Comparison of ENCODE assay signal across 39 cellular contexts in the genomic region with DNA sequence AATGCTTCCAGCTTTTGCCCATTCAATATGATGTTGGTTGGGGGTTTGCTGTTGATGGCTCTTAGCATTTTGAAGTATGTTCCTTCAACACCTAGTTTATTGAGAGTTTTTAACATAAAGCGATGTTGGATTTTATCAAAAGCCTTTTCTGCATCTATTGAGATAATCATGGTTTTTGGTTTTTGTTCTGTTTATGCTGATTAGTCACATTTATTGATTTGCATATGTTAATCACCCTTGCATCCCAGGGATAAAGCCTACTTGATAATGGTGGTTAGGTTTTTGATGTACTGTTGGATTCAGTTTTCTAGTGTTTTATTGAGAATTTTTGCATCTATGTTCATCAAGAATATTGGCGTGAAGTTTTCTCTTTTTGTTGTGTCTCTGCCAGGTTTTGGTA. TPM values are rescaled to one million over a fixed set of nuclear protein-coding genes. Genes with fewer than 3 reads are reported as not detected.
"Had no signal": no experiment of that assay in that cellular context is flagged by ENCODE, and none has a peak within 500 bp of the region (broad histone marks: within the 10 kb centered on the region; RNA-seq: fewer than 3 reads in every experiment).

No MANE protein-coding gene starts in this region.

- H3K4me1 Mint-ChIP-seq: activated naive CD4-positive, alpha-beta T cell treated with anti-CD3 and anti-CD28 coated beads, Interleukin-2, amount 10 ng/mL, durations not matched to agents 7 days and 5 days; activated naive CD4-positive, alpha-beta T cell treated with anti-CD3 and anti-CD28 coated beads, Interleukin-2, amount 50 U/mL, for 24 hours; activated naive CD8-positive, alpha-beta T cell treated with anti-CD3 and anti-CD28 coated beads for 36 hours; activated naive CD8-positive, alpha-beta T cell treated with anti-CD3 and anti-CD28 coated beads, Interleukin-2, amount 10 ng/mL, durations not matched to agents 7 days and 5 days; activated naive CD8-positive, alpha-beta T cell treated with anti-CD3 and anti-CD28 coated beads, Interleukin-2, amount 50 U/mL, for 24 hours; activated T-helper 17 cell treated with anti-CD3 and anti-CD28 coated beads, Interleukin-2, amount 50 U/mL, for 72 hours; brain; central memory CD8-positive, alpha-beta T cell had no signal

- H3K27ac Mint-ChIP-seq: activated naive CD4-positive, alpha-beta T cell treated with anti-CD3 and anti-CD28 coated beads for 36 hours; activated naive CD4-positive, alpha-beta T cell treated with anti-CD3 and anti-CD28 coated beads, Interleukin-2, amount 10 ng/mL, durations not matched to agents 7 days and 5 days; activated naive CD4-positive, alpha-beta T cell treated with anti-CD3 and anti-CD28 coated beads, Interleukin-2, amount 50 U/mL, for 24 hours; activated naive CD4-positive, alpha-beta T cell treated with anti-CD3 and anti-CD28 coated beads, Interleukin-2, amount 50 U/mL, for 72 hours; activated naive CD8-positive, alpha-beta T cell; activated naive CD8-positive, alpha-beta T cell treated with anti-CD3 and anti-CD28 coated beads for 36 hours; activated naive CD8-positive, alpha-beta T cell treated with anti-CD3 and anti-CD28 coated beads, Interleukin-2, amount 10 ng/mL, durations not matched to agents 7 days and 5 days; activated naive CD8-positive, alpha-beta T cell treated with anti-CD3 and anti-CD28 coated beads, Interleukin-2, amount 50 U/mL, for 24 hours; activated T-cell treated with anti-CD3 and anti-CD28 coated beads, Interleukin-2, amount 50 U/mL, for 24 hours; activated T-helper 1 cell treated with anti-CD3 and anti-CD28 coated beads, Interleukin-12 subunit alpha, Interleukin-12 subunit beta, Interleukin-2, Interleukin-4 antibody, amounts not matched to agents 30 ng/mL and 10 ng/mL and 1 ng/mL, durations not matched to agents 14 hours and 24 hours and 36 hours; activated T-helper 17 cell treated with anti-CD3 and anti-CD28 coated beads, Interleukin-2, amount 50 U/mL, for 72 hours; activated T-helper 2 cell treated with anti-CD3 and anti-CD28 coated beads, Interferon-gamma antibody, Interleukin-2, Interleukin-4, amounts not matched to agents 10 μg/mL and 5 μg/mL and 100 μg/mL, durations not matched to agents 14 hours and 24 hours and 36 hours; brain had no signal

- ATAC-seq: activated naive CD4-positive, alpha-beta T cell treated with anti-CD3 and anti-CD28 coated beads, Interleukin-2, amount 50 U/mL, for 72 hours; activated naive CD8-positive, alpha-beta T cell treated with anti-CD3 and anti-CD28 coated beads, Interleukin-2, amount 50 U/mL, for 24 hours; activated T-cell treated with anti-CD3 and anti-CD28 coated beads, Interleukin-2, amount 50 U/mL, for 4 hours; activated T-helper 17 cell treated with anti-CD3 and anti-CD28 coated beads, Interleukin-2, amount 50 U/mL, for 72 hours; body of pancreas had no signal

- H3K9me3 Mint-ChIP-seq: activated naive CD4-positive, alpha-beta T cell treated with anti-CD3 and anti-CD28 coated beads for 36 hours; activated naive CD4-positive, alpha-beta T cell treated with anti-CD3 and anti-CD28 coated beads, Interleukin-2, amount 10 ng/mL, durations not matched to agents 7 days and 5 days; activated naive CD4-positive, alpha-beta T cell treated with anti-CD3 and anti-CD28 coated beads, Interleukin-2, amount 50 U/mL, for 24 hours; activated naive CD4-positive, alpha-beta T cell treated with anti-CD3 and anti-CD28 coated beads, Interleukin-2, amount 50 U/mL, for 72 hours; activated naive CD8-positive, alpha-beta T cell treated with anti-CD3 and anti-CD28 coated beads, Interleukin-2, amount 10 ng/mL, durations not matched to agents 7 days and 5 days; activated naive CD8-positive, alpha-beta T cell treated with anti-CD3 and anti-CD28 coated beads, Interleukin-2, amount 50 U/mL, for 24 hours; activated T-cell treated with anti-CD3 and anti-CD28 coated beads, Interleukin-2, amount 50 U/mL, for 24 hours; activated T-helper 1 cell treated with anti-CD3 and anti-CD28 coated beads, Interleukin-12 subunit alpha, Interleukin-12 subunit beta, Interleukin-2, Interleukin-4 antibody, amounts not matched to agents 30 ng/mL and 10 ng/mL and 1 ng/mL, durations not matched to agents 14 hours and 24 hours and 36 hours; activated T-helper 17 cell treated with anti-CD3 and anti-CD28 coated beads, Interleukin-2, amount 50 U/mL, for 72 hours; activated T-helper 2 cell treated with anti-CD3 and anti-CD28 coated beads, Interferon-gamma antibody, Interleukin-2, Interleukin-4, amounts not matched to agents 10 μg/mL and 5 μg/mL and 100 μg/mL, durations not matched to agents 14 hours and 24 hours and 36 hours; central memory CD8-positive, alpha-beta T cell had no signal

- H3K27me3 ChIP-seq: adrenal gland, ascending aorta, body of pancreas, breast epithelium, cardiac muscle cell had no signal

- H3K4me3 ChIP-seq: adrenal gland, ascending aorta, body of pancreas, breast epithelium, cardiac muscle cell had no signal

- FAIRE-seq: astrocyte, bronchial epithelial cell, colon had no signal

- DNase-seq: activated effector memory CD4-positive, alpha-beta T cell treated with anti-CD3 and anti-CD28 coated beads, Interleukin-2, amount 50 U/mL, for 16 hours; activated effector memory CD4-positive, alpha-beta T cell treated with Interleukin-2 at 50 U/mL for 16 hours; activated gamma-delta T cell; activated gamma-delta T cell treated with Interleukin-2 at 50 U/mL for 16 hours; activated naive CD4-positive, alpha-beta T cell; activated naive CD4-positive, alpha-beta T cell treated with anti-CD3 and anti-CD28 coated beads for 36 hours; activated naive CD4-positive, alpha-beta T cell treated with anti-CD3 and anti-CD28 coated beads, Interleukin-2, amount 10 ng/mL, durations not matched to agents 7 days and 5 days; activated naive CD4-positive, alpha-beta T cell treated with anti-CD3 and anti-CD28 coated beads, Interleukin-2, amount 50 U/mL, for 16 hours; activated naive CD4-positive, alpha-beta T cell treated with Interleukin-2 at 50 U/mL for 16 hours; activated naive CD8-positive, alpha-beta T cell treated with anti-CD3 and anti-CD28 coated beads for 36 hours; activated naive CD8-positive, alpha-beta T cell treated with anti-CD3 and anti-CD28 coated beads, Interleukin-2, amount 10 ng/mL, durations not matched to agents 7 days and 5 days; activated naive CD8-positive, alpha-beta T cell treated with anti-CD3 and anti-CD28 coated beads, Interleukin-2, amount 50 U/mL, for 24 hours; activated T-cell treated with anti-CD3 and anti-CD28 coated beads, Interleukin-2, amount 50 U/mL, for 24 hours; activated T-cell treated with anti-CD3 and anti-CD28 coated beads, Interleukin-2, amount 50 U/mL, for 4 hours; activated T-cell treated with anti-CD3 and anti-CD28 coated beads, Interleukin-2, amount 50 U/mL, for 48 hours; adrenal gland; amniotic stem cell; amygdala; anterior cingulate cortex; aorta; body of pancreas; brain microvascular endothelial cell; caudate nucleus; central memory CD4-positive, alpha-beta T cell; cerebellar nuclear complex had no signal

- H3K27me3 Mint-ChIP-seq: brain had no signal

- H3K4me3 Mint-ChIP-seq: activated naive CD4-positive, alpha-beta T cell treated with anti-CD3 and anti-CD28 coated beads for 36 hours; activated naive CD4-positive, alpha-beta T cell treated with anti-CD3 and anti-CD28 coated beads, Interleukin-2, amount 10 ng/mL, durations not matched to agents 7 days and 5 days; activated naive CD4-positive, alpha-beta T cell treated with anti-CD3 and anti-CD28 coated beads, Interleukin-2, amount 50 U/mL, for 24 hours; activated naive CD8-positive, alpha-beta T cell; activated naive CD8-positive, alpha-beta T cell treated with anti-CD3 and anti-CD28 coated beads for 36 hours; activated naive CD8-positive, alpha-beta T cell treated with anti-CD3 and anti-CD28 coated beads, Interleukin-2, amount 10 ng/mL, durations not matched to agents 7 days and 5 days; activated naive CD8-positive, alpha-beta T cell treated with anti-CD3 and anti-CD28 coated beads, Interleukin-2, amount 50 U/mL, for 24 hours; activated T-cell treated with anti-CD3 and anti-CD28 coated beads, Interleukin-2, amount 50 U/mL, for 24 hours; activated T-cell treated with anti-CD3 and anti-CD28 coated beads, Interleukin-2, amount 50 U/mL, for 4 hours; activated T-helper 1 cell treated with anti-CD3 and anti-CD28 coated beads, Interleukin-12 subunit alpha, Interleukin-12 subunit beta, Interleukin-2, Interleukin-4 antibody, amounts not matched to agents 30 ng/mL and 10 ng/mL and 1 ng/mL, durations not matched to agents 14 hours and 24 hours and 36 hours; activated T-helper 17 cell treated with anti-CD3 and anti-CD28 coated beads, Interleukin-2, amount 50 U/mL, for 72 hours; brain; central memory CD8-positive, alpha-beta T cell had no signal

- H3K27ac ChIP-seq: adrenal gland, ascending aorta, body of pancreas, brain microvascular endothelial cell, breast epithelium, cardiac muscle cell had no signal

- H3K36me3 ChIP-seq: adrenal gland, ascending aorta, brain microvascular endothelial cell, breast epithelium, cardiac muscle cell had no signal

- H3K36me3 Mint-ChIP-seq: activated naive CD4-positive, alpha-beta T cell treated with anti-CD3 and anti-CD28 coated beads, Interleukin-2, amount 10 ng/mL, durations not matched to agents 7 days and 5 days; activated naive CD4-positive, alpha-beta T cell treated with anti-CD3 and anti-CD28 coated beads, Interleukin-2, amount 50 U/mL, for 24 hours; activated naive CD4-positive, alpha-beta T cell treated with anti-CD3 and anti-CD28 coated beads, Interleukin-2, amount 50 U/mL, for 72 hours; activated naive CD8-positive, alpha-beta T cell; activated naive CD8-positive, alpha-beta T cell treated with anti-CD3 and anti-CD28 coated beads for 36 hours; activated naive CD8-positive, alpha-beta T cell treated with anti-CD3 and anti-CD28 coated beads, Interleukin-2, amount 10 ng/mL, durations not matched to agents 7 days and 5 days; brain had no signal

- H3K9me3 ChIP-seq: adrenal gland, body of pancreas had no signal

- H3K4me1 ChIP-seq: adrenal gland, ascending aorta, body of pancreas, breast epithelium had no signal

RNA-seq across cellular contexts. Expression of a gene that starts 40.4 kb away (rescaled TPM):
- total RNA-seq: activated naive CD4-positive, alpha-beta T cell treated with anti-CD3 and anti-CD28 coated beads for 36 hours; activated naive CD4-positive, alpha-beta T cell treated with anti-CD3 and anti-CD28 coated beads, Interleukin-2, amount 50 U/mL, for 72 hours; activated naive CD8-positive, alpha-beta T cell treated with anti-CD3 and anti-CD28 coated beads for 36 hours; activated naive CD8-positive, alpha-beta T cell treated with anti-CD3 and anti-CD28 coated beads, Interleukin-2, amount 10 ng/mL, durations not matched to agents 7 days and 5 days; activated T-cell treated with anti-CD3 and anti-CD28 coated beads, Interleukin-2, amount 50 U/mL, for 4 hours; activated T-helper 1 cell treated with anti-CD3 and anti-CD28 coated beads, Interleukin-12 subunit alpha, Interleukin-12 subunit beta, Interleukin-2, Interleukin-4 antibody, amounts not matched to agents 30 ng/mL and 10 ng/mL and 1 ng/mL, durations not matched to agents 14 hours and 24 hours and 36 hours; activated T-helper 2 cell treated with anti-CD3 and anti-CD28 coated beads, Interferon-gamma antibody, Interleukin-2, Interleukin-4, amounts not matched to agents 10 μg/mL and 5 μg/mL and 100 μg/mL, durations not matched to agents 14 hours and 24 hours and 36 hours; adrenal gland; aorta; bronchial epithelial cell had no signal
